In the genomic region with DNA sequence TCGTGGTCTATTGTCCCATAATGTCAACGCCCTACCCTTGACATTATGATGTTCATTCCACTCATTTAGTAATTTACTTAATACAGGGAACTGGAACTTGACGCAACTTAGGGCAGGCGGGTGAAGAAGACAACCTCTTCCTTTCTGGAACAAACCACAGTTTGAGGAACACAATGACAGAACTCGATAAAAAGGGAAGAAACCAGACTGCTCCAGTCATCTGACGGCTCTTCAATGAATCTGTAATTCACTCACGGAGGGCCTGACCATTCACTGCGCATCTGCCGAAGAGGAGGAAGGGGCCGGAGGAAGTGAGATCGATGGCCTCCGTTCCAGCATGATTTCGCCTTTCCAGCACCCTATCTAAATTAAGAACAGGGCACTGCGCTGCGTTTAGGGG, we compare ENCODE assay signal across 10 cellular contexts.
DNase-seq lines count a peak whose midpoint lies in the region; ATAC-seq and TF ChIP-seq lines count a peak whose summit lies in the region.
"Had no signal": no experiment of that assay in that cellular context is flagged by ENCODE, and none has a peak within 500 bp of the region (broad histone marks: within the 10 kb centered on the region; RNA-seq: fewer than 3 reads in every experiment).

No MANE protein-coding gene starts in this region.

- peaks cover 46 to 73% (median 58%) of the 10 kb centered on the region in 4 donors for H3K4me1 Mint-ChIP-seq in CD4-positive, alpha-beta memory T cell

- peak overlapping the region in 3 of 8 donors; percentile 7 to 31 (median 27) for H3K4me3 Mint-ChIP-seq in CD4-positive, alpha-beta memory T cell

- H3K4me3 ChIP-seq in CD4-positive, alpha-beta memory T cell (ENCODE audit: low read length in 2 of 2), result no peak overlapping the region
- no peak overlapping the region for H3K4me3 ChIP-seq in esophagus squamous epithelium

- 83 to 85% methylated on average over 15 of the region's 15 CpGs for WGBS in esophagus squamous epithelium, 2 donors

- H3K27ac Mint-ChIP-seq in CD4-positive, alpha-beta memory T cell, result peak overlapping the region; percentile 61 to 87 (median 79)

- no peak for ATAC-seq in HG02884 (IDR thresholded peaks at IDR 0.05; ENCODE audit: unreplicated experiment)
- ATAC-seq: left colon had no signal

- intact Hi-C loops in CD4-positive, alpha-beta memory T cell (cut with micrococcal nuclease), result no loop called here
- intact Hi-C loops in esophagus squamous epithelium (cut with DNase I), result no loop called here

- no peaks in the 10 kb centered on the region for H3K27me3 ChIP-seq in CD4-positive, alpha-beta memory T cell (ENCODE audit: insufficient read depth, low read length)
- no peaks in the 10 kb centered on the region for H3K27me3 ChIP-seq in esophagus squamous epithelium

- POLR2A ChIA-PET in CD4-positive, alpha-beta memory T cell (lab: Charles Lee; ENCODE audit: partially characterized antibody), result interaction anchor here (1.1 to 1.3 kb wide), 2 partner anchors 10 to 83 kb away, joined by 3 read pairs; no protein-coding TSS in a partner anchor

- peaks cover 0 to 8% (median 0%) of the 10 kb centered on the region in 8 donors for H3K9me3 Mint-ChIP-seq in CD4-positive, alpha-beta memory T cell

- H3K36me3 ChIP-seq in CD4-positive, alpha-beta memory T cell (ENCODE audit: insufficient read depth, low read length), result no peaks in the 10 kb centered on the region
- H3K36me3 ChIP-seq in esophagus squamous epithelium, result no peaks in the 10 kb centered on the region

- no peaks in the 10 kb centered on the region for H3K27me3 Mint-ChIP-seq in CD4-positive, alpha-beta memory T cell

- no peak for DNase-seq in CD4-positive, alpha-beta memory T cell
- DNase-seq in SKM-1 (lab: John Stamatoyannopoulos, UW; ENCODE audit: unreplicated experiment) (peak; percentile 92), esophagus squamous epithelium (lab: John Stamatoyannopoulos, UW) (no peak), pons (ENCODE audit: low spot score) (peak; percentile 91), NCI-H2227 (lab: John Stamatoyannopoulos, UW; ENCODE audit: unreplicated experiment) (no peak), NCI-H1694 treated with DMSO at 0.1 percent for 48 hours (lab: John Stamatoyannopoulos, UW) (no peak), HK-2 (ENCODE audit: unreplicated experiment) (no peak)

- no peak for TF ChIP-seq CTCF in esophagus squamous epithelium (IDR thresholded peaks at IDR 0.05)

- no peak for TF ChIP-seq POLR2A in esophagus squamous epithelium (IDR thresholded peaks at IDR 0.05)

- CTCF ChIA-PET in CD4-positive, alpha-beta memory T cell (lab: Charles Lee; ENCODE audit: partially characterized antibody), result interaction anchor here (0.9 to 1.8 kb wide), 3 partner anchors 8 to 81 kb away, joined by 3 to 8 read pairs (median 3); no protein-coding TSS in a partner anchor

- peaks cover 38% of the 10 kb centered on the region for H3K4me1 ChIP-seq in CD4-positive, alpha-beta memory T cell (ENCODE audit: insufficient read depth, low read length)
- peaks cover 15 to 36% (median 15%) of the 10 kb centered on the region in 3 donors for H3K4me1 ChIP-seq in esophagus squamous epithelium

- H3K9me3 ChIP-seq in CD4-positive, alpha-beta memory T cell (ENCODE audit: control insufficient read depth in 1 of 2, low read length in 2 of 2), result no peaks in the 10 kb centered on the region
- no peaks in the 10 kb centered on the region for H3K9me3 ChIP-seq in esophagus squamous epithelium

- H3K27ac ChIP-seq in CD4-positive, alpha-beta memory T cell (ENCODE audit: low read depth, low read length), result no peak overlapping the region
- peak overlapping the region; percentile 53 to 84 (median 66) for H3K27ac ChIP-seq in esophagus squamous epithelium
- H3K27ac ChIP-seq: KMS-11 had no signal

- peaks cover 43 to 54% of the 10 kb centered on the region in 2 donors for H3K36me3 Mint-ChIP-seq in CD4-positive, alpha-beta memory T cell

Comparison
In these comparisons a context has a peak if more than half of its experiments do, and no peak if none do; other contexts are left out.
1. DNase-seq: peak in SKM-1 (single experiment) and pons (single experiment); none in CD4-positive, alpha-beta memory T cell (0 of 5), esophagus squamous epithelium (single experiment), NCI-H2227 (single experiment), NCI-H1694 treated with DMSO at 0.1 percent for 48 hours (single experiment) and HK-2 (single experiment).